ENCODE assay signal across 8 cellular contexts in the genomic region with DNA sequence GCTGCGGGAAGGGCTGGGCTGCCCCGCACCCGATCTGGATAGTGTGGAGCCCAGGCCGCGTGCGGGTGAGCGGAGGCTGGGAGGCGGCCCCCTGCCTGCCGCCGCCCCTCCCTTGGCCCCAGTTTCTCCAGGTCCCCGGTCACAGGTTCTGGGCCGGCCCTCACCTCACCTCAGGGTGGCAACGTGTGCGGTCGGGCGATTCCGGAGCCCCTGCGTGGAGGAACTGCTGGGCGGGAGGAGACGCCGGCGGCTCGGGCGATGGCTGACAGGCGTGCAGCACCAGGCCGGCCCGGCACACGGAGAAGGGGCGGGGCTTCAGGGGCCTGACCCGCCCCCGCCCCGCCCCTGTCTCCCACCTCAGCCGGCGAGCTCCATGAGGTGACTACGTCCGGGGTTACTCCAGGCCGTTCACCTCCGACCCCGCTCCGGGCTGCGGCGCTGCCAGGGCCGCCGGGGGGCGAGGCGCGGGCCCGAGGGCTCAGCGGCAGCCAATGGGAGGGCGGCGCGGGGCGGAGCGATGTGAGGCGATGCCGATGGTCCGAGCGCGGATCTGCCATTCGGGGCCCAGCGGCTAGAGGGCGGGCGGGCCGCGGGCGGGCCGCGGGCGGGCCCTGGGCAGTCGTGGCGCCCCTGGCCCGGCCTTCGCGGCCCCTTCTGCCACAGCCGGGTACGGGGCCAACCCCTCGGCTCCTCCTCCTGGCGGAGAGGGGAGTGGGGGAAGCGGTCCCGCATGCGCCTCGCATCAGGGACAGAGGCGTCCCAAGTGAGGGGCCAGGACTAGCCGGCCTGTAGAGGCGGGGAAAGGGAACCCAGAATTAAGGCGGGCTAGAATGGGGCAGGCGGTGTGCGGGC. TPM values are rescaled to one million over a fixed set of nuclear protein-coding genes. Genes with fewer than 3 reads are reported as not detected.
DNase-seq lines count a peak whose midpoint lies in the region; ATAC-seq and TF ChIP-seq lines count a peak whose summit lies in the region.

No MANE protein-coding gene starts in this region.

- peaks cover 44% of the 10 kb centered on the region for H3K79me2 ChIP-seq in GM23338 (replicated peaks; ENCODE audit: insufficient read depth)

- H3K4me1 ChIP-seq in GM23338 (ENCODE audit: insufficient read depth): peaks cover 31% of the 10 kb centered on the region

- H3K4me3 Mint-ChIP-seq in GM23338 (peak overlapping the region; percentile 92), nephron progenitor cell (peak overlapping the region; percentile 96)
- peak overlapping the region; percentile 99 for H3K4me3 Mint-ChIP-seq in stimulated activated naive CD8-positive, alpha-beta T cell treated with anti-CD3 and anti-CD28 coated beads, Interleukin-15, Interleukin-2, amounts not matched to agents 100 ng/mL and 50 ng/mL, for 24 hours

- H3K27me3 ChIP-seq in GM23338 (ENCODE audit: insufficient read depth): no peaks in the 10 kb centered on the region

- peak overlapping the region; percentile 95 for H3K4me2 ChIP-seq in GM23338

- H3K36me3 Mint-ChIP-seq in GM23338 (ENCODE audit: low read depth): peaks cover 12% of the 10 kb centered on the region; the same call in 2 of the 3 replicates
- peaks cover 11% of the 10 kb centered on the region for H3K36me3 Mint-ChIP-seq in nephron progenitor cell (ENCODE audit: low read depth)
- peaks cover 19% of the 10 kb centered on the region for H3K36me3 Mint-ChIP-seq in stimulated activated naive CD8-positive, alpha-beta T cell treated with anti-CD3 and anti-CD28 coated beads, Interleukin-15, Interleukin-2, amounts not matched to agents 100 ng/mL and 50 ng/mL, for 24 hours (ENCODE audit: low read depth)

- 0 out of 2 replicates have a peak, but pooled peaks cover 7% of the 10 kb centered on the region for H3F3A ChIP-seq in GM23338 (replicated peaks; ENCODE audit: low read depth)

- peak overlapping the region; percentile 95 for H3K27ac ChIP-seq in GM23338 (ENCODE audit: low read depth)

- no peaks in the 10 kb centered on the region for H3K36me3 ChIP-seq in GM23338 (ENCODE audit: insufficient read depth)

- ATAC-seq in GM23338: peak; percentile 84

- H3K4me3 ChIP-seq in GM23338: peak overlapping the region; percentile 85
- H3K4me3 ChIP-seq in fibroblast of the aortic adventitia (ENCODE audit: low read depth, low read length): peak overlapping the region; percentile 87

- H3K27ac Mint-ChIP-seq in GM23338 (peak overlapping the region; percentile 97), nephron progenitor cell (peak overlapping the region; percentile 97)
- H3K27ac Mint-ChIP-seq in stimulated activated naive CD8-positive, alpha-beta T cell treated with anti-CD3 and anti-CD28 coated beads, Interleukin-15, Interleukin-2, amounts not matched to agents 100 ng/mL and 50 ng/mL, for 24 hours: peak overlapping the region; percentile 96

- peak; percentile 99 for DNase-seq in ELF-1 (ENCODE audit: low read depth, low spot score)
- DNase-seq in GM23338 (ENCODE audit: low spot score): peak; percentile 98
- peak; percentile 91 to 93 for DNase-seq in Kasumi-1 (lab: John Stamatoyannopoulos, UW)
- peak; percentile 98 for DNase-seq in RPMI8226
- peak; percentile 83 for DNase-seq in activated T-helper 9 cell treated with anti-CD3 and anti-CD28 coated beads, Interleukin-2, amount 50 U/mL, for 16 hours (ENCODE audit: low read depth)
- DNase-seq in fibroblast of the aortic adventitia (ENCODE audit: low read depth): peak; percentile 91
- DNase-seq in nephron progenitor cell: peak; percentile 98

- TF ChIP-seq CTCF in GM23338 (conservative IDR thresholded peaks at IDR 0.05; ENCODE audit: low read depth in 2 of 2) (no peak), fibroblast of the aortic adventitia (IDR thresholded peaks at IDR 0.05; ENCODE audit: insufficient read depth, low read length) (no peak), nephron progenitor cell (IDR thresholded peaks at IDR 0.05) (no peak)

- H3K9me3 Mint-ChIP-seq in GM23338 (no peaks in the 10 kb centered on the region), nephron progenitor cell (no peaks in the 10 kb centered on the region)
- no peaks in the 10 kb centered on the region for H3K9me3 Mint-ChIP-seq in stimulated activated naive CD8-positive, alpha-beta T cell treated with anti-CD3 and anti-CD28 coated beads, Interleukin-15, Interleukin-2, amounts not matched to agents 100 ng/mL and 50 ng/mL, for 24 hours

- H3K9me2 ChIP-seq in GM23338 (ENCODE audit: insufficient read depth): no peaks in the 10 kb centered on the region

- H3K27me3 Mint-ChIP-seq in GM23338 (ENCODE audit: insufficient read depth, low read depth, poor library complexity) (peaks cover 4% of the 10 kb centered on the region), nephron progenitor cell (ENCODE audit: low read depth, poor library complexity) (peaks cover 3% of the 10 kb centered on the region)
- H3K27me3 Mint-ChIP-seq in stimulated activated naive CD8-positive, alpha-beta T cell treated with anti-CD3 and anti-CD28 coated beads, Interleukin-15, Interleukin-2, amounts not matched to agents 100 ng/mL and 50 ng/mL, for 24 hours: no peaks in the 10 kb centered on the region

- peak overlapping the region; percentile 95 for H2AFZ ChIP-seq in GM23338

- H4K20me1 ChIP-seq in GM23338 (replicated peaks; ENCODE audit: insufficient read depth): peaks cover 34% of the 10 kb centered on the region

- H3K4me1 Mint-ChIP-seq in GM23338 (peaks cover 28% of the 10 kb centered on the region), nephron progenitor cell (peaks cover 52% of the 10 kb centered on the region)
- H3K4me1 Mint-ChIP-seq in stimulated activated naive CD8-positive, alpha-beta T cell treated with anti-CD3 and anti-CD28 coated beads, Interleukin-15, Interleukin-2, amounts not matched to agents 100 ng/mL and 50 ng/mL, for 24 hours (ENCODE audit: low read depth): peaks cover 27% of the 10 kb centered on the region

TF ChIP-seq in GM23338, 12 proteins besides CTCF, POLR2A, EP300 and RAD21:
- TF ChIP-seq CREB1 (CRISPR knock-in tag; IDR thresholded peaks at IDR 0.05; ENCODE audit: low read depth): 0 out of 2 replicates have a peak, but pooled peaks have one; percentile 10
- no peak for TF ChIP-seq REST (IDR thresholded peaks at IDR 0.05; ENCODE audit: unreplicated experiment)
- no peak for TF ChIP-seq EZH2 (IDR thresholded peaks at IDR 0.05; ENCODE audit: low read depth, unreplicated experiment)
- TF ChIP-seq ZNF331 (CRISPR knock-in tag; IDR thresholded peaks at IDR 0.05; ENCODE audit: low read depth): no peak
- peak; percentile 71 for TF ChIP-seq POLR2AphosphoS5 (IDR thresholded peaks at IDR 0.05; ENCODE audit: low read depth)

RNA-seq across cellular contexts. Expression of gene C17orf78, which starts 16.7 kb away (rescaled TPM):
- not detected in 2 replicates for total RNA-seq in GM23338 (2014; rRNA removed; shearing (Covaris generic))
- polyA plus RNA-seq in GM23338 (2016; fragmentation: Nextera tagmentation; extraction: Ambion mirVana): 0.19 TPM in 1 of 2 replicates, not detected in the other
- not detected in 2 replicates for total RNA-seq in fibroblast of the aortic adventitia (ENCODE audit: low replicate concordance)

RNA-seq across cellular contexts. Expression of gene ACACA, which starts 47.6 kb away (rescaled TPM):
- total RNA-seq in GM23338 (2014; rRNA removed; shearing (Covaris generic)): 136 and 164 TPM in 2 replicates
- polyA plus RNA-seq in GM23338 (2016; fragmentation: Nextera tagmentation; extraction: Ambion mirVana): 53.5 and 59.6 TPM in 2 replicates
- 67.4 and 72.7 TPM in 2 replicates for total RNA-seq in fibroblast of the aortic adventitia (ENCODE audit: low replicate concordance)

RNA-seq across cellular contexts. Expression of gene TADA2A, which starts 47.6 kb away (rescaled TPM):
- total RNA-seq in GM23338 (2014; rRNA removed; shearing (Covaris generic)): 14.4 and 14.5 TPM in 2 replicates
- polyA plus RNA-seq in GM23338 (2016; fragmentation: Nextera tagmentation; extraction: Ambion mirVana): 17.1 and 18.0 TPM in 2 replicates
- total RNA-seq in fibroblast of the aortic adventitia (ENCODE audit: low replicate concordance): 16.3 and 21.3 TPM in 2 replicates

Comparison
In these comparisons a context has a peak if more than half of its experiments do, and no peak if none do; other contexts are left out.
1. Peak in every context shown above with its lines: DNase-seq, ATAC-seq, H3K4me3 ChIP-seq and H3K27ac ChIP-seq.